Comparison of ENCODE assay signal across 21 cellular contexts in genomic region chr13:98784666-98785065, GRCh38. TPM values are rescaled to one million over a fixed set of nuclear protein-coding genes. Genes with fewer than 3 reads are reported as not detected.
"Had no signal": no experiment of that assay in that cellular context is flagged by ENCODE, and none has a peak within 500 bp of the region (broad histone marks: within the 10 kb centered on the region; RNA-seq: fewer than 3 reads in every experiment).

No MANE protein-coding gene starts in this region.

- ATAC-seq: activated T-cell treated with anti-CD3 and anti-CD28 coated beads, Interleukin-2, amount 50 U/mL, for 72 hours; effector memory CD8-positive, alpha-beta T cell; left ventricle myocardium superior; naive thymus-derived CD4-positive, alpha-beta T cell; pancreas had no signal

- H3K9me3 ChIP-seq: pancreas, sigmoid colon, spleen, thyroid gland had no signal

- H3K27me3 ChIP-seq: pancreas, sigmoid colon, thyroid gland had no signal

- H3K4me1 Mint-ChIP-seq: activated naive CD4-positive, alpha-beta T cell treated with anti-CD3 and anti-CD28 coated beads, Interleukin-2, amount 50 U/mL, for 24 hours had no signal

- H3K4me3 ChIP-seq: pancreas, sigmoid colon, spleen, thyroid gland had no signal

- H3K4me3 Mint-ChIP-seq: activated naive CD4-positive, alpha-beta T cell treated with anti-CD3 and anti-CD28 coated beads, Interleukin-2, amount 50 U/mL, for 24 hours; activated T-cell treated with anti-CD3 and anti-CD28 coated beads, Interleukin-2, amount 50 U/mL, for 72 hours; effector memory CD8-positive, alpha-beta T cell; naive thymus-derived CD4-positive, alpha-beta T cell had no signal

- H3K4me1 ChIP-seq: pancreas, sigmoid colon, spleen, thyroid gland had no signal

- H3K36me3 Mint-ChIP-seq: activated naive CD4-positive, alpha-beta T cell treated with anti-CD3 and anti-CD28 coated beads, Interleukin-2, amount 50 U/mL, for 24 hours; naive thymus-derived CD4-positive, alpha-beta T cell had no signal

- H3K36me3 ChIP-seq: pancreas, sigmoid colon, spleen, thyroid gland had no signal

- H3K27ac ChIP-seq: pancreas, sigmoid colon, spleen, thyroid gland, VCaP had no signal

- DNase-seq: activated CD4-positive, alpha-beta T cell treated with anti-CD3 and anti-CD28 coated beads, Interleukin-2, amount 50 U/mL, for 1 hour; activated CD4-positive, CD25-positive, alpha-beta regulatory T cell treated with anti-CD3 and anti-CD28 coated beads, Interleukin-2, amount 50 U/mL, for 72 hours; activated CD8-positive, alpha-beta memory T cell treated with anti-CD3 and anti-CD28 coated beads for 24 hours; activated gamma-delta T cell; activated T-cell treated with anti-CD3 and anti-CD28 coated beads, Interleukin-2, amount 50 U/mL, for 72 hours; dermis blood vessel endothelial cell; effector memory CD8-positive, alpha-beta T cell; foreskin fibroblast; left ventricle myocardium superior; naive thymus-derived CD4-positive, alpha-beta T cell; pancreas; sigmoid colon; spleen; stimulated activated naive CD4-positive, alpha-beta T cell; T-helper 2 cell; thyroid gland had no signal

- H3K27ac Mint-ChIP-seq: activated naive CD4-positive, alpha-beta T cell treated with anti-CD3 and anti-CD28 coated beads, Interleukin-2, amount 50 U/mL, for 24 hours; activated T-cell treated with anti-CD3 and anti-CD28 coated beads, Interleukin-2, amount 50 U/mL, for 72 hours; effector memory CD8-positive, alpha-beta T cell; naive thymus-derived CD4-positive, alpha-beta T cell had no signal

- H3K9me3 Mint-ChIP-seq: effector memory CD8-positive, alpha-beta T cell had no signal

RNA-seq across cellular contexts. Expression of gene SLC15A1, which starts 32.2 kb away (rescaled TPM):
- total RNA-seq: activated T-cell treated with anti-CD3 and anti-CD28 coated beads, Interleukin-2, amount 50 U/mL, for 72 hours; chondrocyte; dermis blood vessel endothelial cell; glomerular endothelial cell; left ventricle myocardium superior; mononuclear cell; naive thymus-derived CD4-positive, alpha-beta T cell; spleen had no signal
